Comparison of ENCODE assay signal across 8 cellular contexts in genomic region chr12:85036241-85036707, GRCh38. TPM values are rescaled to one million over a fixed set of nuclear protein-coding genes. Genes with fewer than 3 reads are reported as not detected.
DNase-seq lines count a peak whose midpoint lies in the region; ATAC-seq and TF ChIP-seq lines count a peak whose summit lies in the region.

Gene LRRIQ1, plus strand, starts transcription at chr12:85036351. Its CDS starts 1,826 bp downstream, at chr12:85038177.
Gene TSPAN19, minus strand, starts transcription at chr12:85036277. Its CDS starts 6,331 bp downstream, at chr12:85029946.

- no peaks in the 10 kb centered on the region; the same call in 1 of the 2 replicates for H3K9me2 ChIP-seq in OCI-LY1 (ENCODE audit: low read depth, low read length)

- intact Hi-C loops in left ventricle myocardium superior (cut with micrococcal nuclease) = no loop called here

- no peaks in the 10 kb centered on the region for H3K79me2 ChIP-seq in OCI-LY1 (ENCODE audit: insufficient read depth, low read length)

- H3K9me3 ChIP-seq in OCI-LY1 (ENCODE audit: low read length) = no peaks in the 10 kb centered on the region

- no peaks in the 10 kb centered on the region for H4K20me1 ChIP-seq in OCI-LY1 (ENCODE audit: insufficient read depth, low read length)

- no peak for TF ChIP-seq CTCF in HL-60 (IDR thresholded peaks at IDR 0.05; ENCODE audit: insufficient read depth, low read length)
- no peak for TF ChIP-seq CTCF in OCI-LY1 (IDR thresholded peaks at IDR 0.05; ENCODE audit: low read length)

- no peak within 1 kb of the TSS for H3K9ac ChIP-seq in OCI-LY1 (ENCODE audit: low read length)

- no peak within 1 kb of the TSS for H2AFZ ChIP-seq in OCI-LY1 (ENCODE audit: low read length)

- H3K4me1 ChIP-seq in OCI-LY1 (ENCODE audit: insufficient read depth, low read length, severe bottlenecking) = no peaks in the 10 kb centered on the region

- no peaks in the 10 kb centered on the region for H3K27me3 ChIP-seq in HL-60 (ENCODE audit: insufficient read depth, poor library complexity, severe bottlenecking)
- no peaks in the 10 kb centered on the region for H3K27me3 ChIP-seq in OCI-LY1 (ENCODE audit: insufficient read depth, low read length)

- H3K4me2 ChIP-seq in OCI-LY1 (ENCODE audit: low read length) = 0 out of 2 replicates have a peak within 1 kb of the TSS, but pooled peaks have one; percentile 0

- H3K27ac ChIP-seq in HL-60 (replicated peaks) (no peak within 1 kb of the TSS), OCI-LY1 (ENCODE audit: low read depth, low read length, poor library complexity, severe bottlenecking) (no peak within 1 kb of the TSS)

- peak; percentile 87 for DNase-seq in DMS153 (lab: John Stamatoyannopoulos, UW)
- peak in 1 of 2 experiments; percentile 5 for DNase-seq in HL-60 (ENCODE audit: low read depth in 1 of 2, low spot score in 1 of 2)
- peak in 57 of 58 donors; percentile 4 to 81 (median 56) for DNase-seq in anterior cingulate cortex (lab: John Stamatoyannopoulos, UW)
- peak; percentile 33 for DNase-seq in left ventricle myocardium superior
- peak; percentile 83 for DNase-seq in pons (ENCODE audit: low spot score)
- DNase-seq in 8988T = no peak

- ATAC-seq in GM21423 (IDR thresholded peaks at IDR 0.05; ENCODE audit: unreplicated experiment) (peak; percentile 99), left ventricle myocardium superior (peak; percentile 85)

- peak within 1 kb of the TSS; percentile 28 for H3K4me3 ChIP-seq in HL-60 (replicated peaks; ENCODE audit: insufficient read depth, low read length)
- H3K4me3 ChIP-seq in OCI-LY1 (ENCODE audit: low read depth, low read length, poor library complexity, severe bottlenecking) = no peak within 1 kb of the TSS

- no peaks in the 10 kb centered on the region for H3K36me3 ChIP-seq in OCI-LY1 (ENCODE audit: insufficient read depth, low read length)

- no peaks in the 10 kb centered on the region; the same call in 1 of the 2 replicates for H3F3A ChIP-seq in OCI-LY1 (ENCODE audit: insufficient read depth, low read length)

RNA-seq across cellular contexts. Expression of gene LRRIQ1, which starts in this region (rescaled TPM):
- not detected for total RNA-seq in left ventricle myocardium superior

RNA-seq across cellular contexts. Expression of gene TSPAN19, which starts in this region (rescaled TPM):
- not detected for total RNA-seq in left ventricle myocardium superior

Comparison
In these comparisons a context has a peak if more than half of its experiments do, and no peak if none do; other contexts are left out.
1. Peak in DNase-seq and ATAC-seq in left ventricle myocardium superior; RNA of the genes that start here not detected or under 1 TPM.